ENCODE assay signal across 12 cellular contexts in the genomic region with DNA sequence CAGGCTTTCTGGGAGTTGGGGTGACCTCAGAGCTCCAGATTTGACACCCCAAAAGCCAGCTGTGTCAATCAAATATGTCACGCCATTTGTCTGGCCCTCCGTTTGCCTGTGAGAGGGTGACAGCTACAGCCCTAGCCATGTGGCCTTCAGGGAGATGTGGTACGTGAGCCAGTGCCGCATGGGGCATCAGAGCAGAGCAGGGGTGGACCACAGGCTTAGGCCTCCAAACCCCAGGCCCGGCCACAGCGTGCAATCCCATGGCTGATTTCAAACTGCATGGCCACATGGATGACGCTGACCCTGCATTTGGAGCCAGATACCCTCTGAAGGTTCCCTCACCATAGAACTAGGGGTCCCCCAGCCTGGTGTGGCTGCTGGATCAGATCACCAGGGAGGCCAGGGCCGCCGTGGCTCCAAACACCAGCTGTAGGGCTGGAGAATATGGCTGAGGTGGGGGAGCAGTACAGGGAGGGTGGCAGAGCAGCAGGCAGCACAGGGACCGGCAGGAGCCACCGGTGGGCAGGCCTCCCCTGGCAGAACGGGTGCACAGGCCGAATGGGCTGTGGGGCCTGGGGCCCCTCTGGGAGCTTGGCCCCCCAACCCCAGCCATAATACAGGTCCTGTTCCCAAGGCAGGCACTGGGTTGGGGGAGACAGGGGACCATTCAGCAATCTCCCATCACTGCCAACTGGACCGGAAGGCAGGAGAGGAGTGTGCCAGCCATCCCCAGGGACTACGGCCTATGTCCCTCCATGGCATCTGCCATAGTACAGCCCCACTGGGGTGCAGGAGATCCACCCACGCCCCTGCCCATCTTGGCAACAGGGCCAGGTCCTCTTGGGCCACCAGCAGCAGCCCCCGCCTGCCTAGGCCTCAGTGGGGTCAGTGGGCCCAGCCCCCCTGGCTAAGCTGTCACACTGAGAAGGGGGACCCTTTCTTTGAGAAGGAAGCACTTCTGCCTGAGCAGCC. TPM values are rescaled to one million over a fixed set of nuclear protein-coding genes. Genes with fewer than 3 reads are reported as not detected.
A peak's percentile ranks its signal among the peaks of the same experiment; 100 is the strongest.
DNase-seq lines count a peak whose midpoint lies in the region; ATAC-seq and TF ChIP-seq lines count a peak whose summit lies in the region.
"Had no signal": no experiment of that assay in that cellular context is flagged by ENCODE, and none has a peak within 500 bp of the region (broad histone marks: within the 10 kb centered on the region; RNA-seq: fewer than 3 reads in every experiment).

No MANE protein-coding gene starts in this region.

- H3K27me3 ChIP-seq in AG04450 (ENCODE audit: control insufficient read depth, insufficient read depth, low read length), result no peaks in the 10 kb centered on the region
- 0 out of 2 replicates have a peak, but pooled peaks cover 8% of the 10 kb centered on the region for H3K27me3 ChIP-seq in GM23338 (ENCODE audit: insufficient read depth)
- peaks cover 14% of the 10 kb centered on the region for H3K27me3 ChIP-seq in lower lobe of right lung (ENCODE audit: low read depth)

- H3K9me2 ChIP-seq in GM23338 (ENCODE audit: insufficient read depth), result no peaks in the 10 kb centered on the region

- CTCF ChIA-PET in AG04450 (lab: Charles Lee), result interaction anchor here (0.7 to 8.4 kb wide), 12 partner anchors 8 to 280 kb away, joined by 3 to 104 read pairs (median 5); partner anchors contain the start of genes ENTPD2, MAN1B1 and NPDC1
- CTCF ChIA-PET in activated CD8-positive, alpha-beta T cell treated with anti-CD3 and anti-CD28 coated beads for 36 hours (lab: Charles Lee), result interaction anchor here (0.7 to 11.3 kb wide), 33 partner anchors 8 to 309 kb away, joined by 3 to 164 read pairs (median 5); partner anchors contain the start of genes ABCA2, ENTPD2, FUT7 and MAN1B1

- TF ChIP-seq CTCF in AG04450 (IDR thresholded peaks at IDR 0.05; ENCODE audit: low read depth, low read length) (no peak), GM23338 (conservative IDR thresholded peaks at IDR 0.05; ENCODE audit: low read depth in 2 of 2) (no peak), lower lobe of right lung (IDR thresholded peaks at IDR 0.05) (no peak)
- TF ChIP-seq CTCF in activated CD8-positive, alpha-beta T cell treated with anti-CD3 and anti-CD28 coated beads for 36 hours (IDR thresholded peaks at IDR 0.05), result no peak

- intact Hi-C loops in activated CD8-positive, alpha-beta T cell treated with anti-CD3 and anti-CD28 coated beads for 36 hours (cut with micrococcal nuclease), result no loop called here
- intact Hi-C loops in lower lobe of right lung (cut with DNase I), result no loop called here

- H2AFZ ChIP-seq in GM23338, result no peak overlapping the region

- H3K4me1 Mint-ChIP-seq in GM23338, result peaks cover 19% of the 10 kb centered on the region
- H3K4me1 Mint-ChIP-seq in activated CD8-positive, alpha-beta T cell treated with anti-CD3 and anti-CD28 coated beads for 36 hours (ENCODE audit: low read depth), result peaks cover 7% of the 10 kb centered on the region

- H3K36me3 ChIP-seq in GM23338 (ENCODE audit: insufficient read depth) (no peaks in the 10 kb centered on the region; the same call in 1 of the 2 replicates), lower lobe of right lung (no peaks in the 10 kb centered on the region)

- H3K4me1 ChIP-seq in GM23338 (ENCODE audit: insufficient read depth) (peaks cover 18% of the 10 kb centered on the region; the same call in 1 of the 2 replicates), lower lobe of right lung (peaks cover 17% of the 10 kb centered on the region)

- no peaks in the 10 kb centered on the region; the same call in 2 of the 3 replicates for H3K9me3 Mint-ChIP-seq in GM23338
- H3K9me3 Mint-ChIP-seq in activated CD8-positive, alpha-beta T cell treated with anti-CD3 and anti-CD28 coated beads for 36 hours, result no peaks in the 10 kb centered on the region

- ATAC-seq in GM23338 (no peak), lower lobe of right lung (no peak)
- ATAC-seq in activated CD8-positive, alpha-beta T cell treated with anti-CD3 and anti-CD28 coated beads for 36 hours, result no peak

- peak overlapping the region; percentile 85 for H3K4me2 ChIP-seq in GM23338

- H3K27me3 Mint-ChIP-seq in GM23338 (ENCODE audit: insufficient read depth, low read depth, poor library complexity), result peaks cover 10% of the 10 kb centered on the region
- peaks cover 1% of the 10 kb centered on the region for H3K27me3 Mint-ChIP-seq in activated CD8-positive, alpha-beta T cell treated with anti-CD3 and anti-CD28 coated beads for 36 hours

- H3K79me2 ChIP-seq in GM23338 (replicated peaks; ENCODE audit: insufficient read depth), result peaks cover 10% of the 10 kb centered on the region; the same call in 1 of the 2 replicates

- peak overlapping the region; percentile 66 for H3K4me3 Mint-ChIP-seq in GM23338
- H3K4me3 Mint-ChIP-seq in activated CD8-positive, alpha-beta T cell treated with anti-CD3 and anti-CD28 coated beads for 36 hours, result peak overlapping the region; percentile 59

- H3F3A ChIP-seq in GM23338 (replicated peaks; ENCODE audit: low read depth), result peaks cover 15% of the 10 kb centered on the region; the same call in 1 of the 2 replicates

- peaks cover 11% of the 10 kb centered on the region; the same call in 1 of the 2 replicates for H4K20me1 ChIP-seq in GM23338 (replicated peaks; ENCODE audit: insufficient read depth)

- POLR2A ChIA-PET in AG04450 (lab: Yijun Ruan, JAX), result interaction anchor here (1.2 kb wide), 1 partner anchor 13 kb away, joined by 3 read pairs; no protein-coding TSS in a partner anchor
- POLR2A ChIA-PET in activated CD8-positive, alpha-beta T cell treated with anti-CD3 and anti-CD28 coated beads for 36 hours (lab: Charles Lee), result interaction anchor here (0.6 to 1.7 kb wide), 10 partner anchors 8 to 227 kb away, joined by 3 to 11 read pairs (median 3); partner anchors contain the start of genes AJM1 and MAN1B1

- H3K27ac ChIP-seq in AG04450 (ENCODE audit: low read depth, low read length) (no peak overlapping the region), GM23338 (ENCODE audit: low read depth) (no peak overlapping the region), lower lobe of right lung (no peak overlapping the region), substantia nigra (ENCODE audit: low read depth, low read length, poor library complexity, severe bottlenecking) (no peak overlapping the region)

- H3K27ac Mint-ChIP-seq in GM23338, result no peak overlapping the region
- no peak overlapping the region for H3K27ac Mint-ChIP-seq in activated CD8-positive, alpha-beta T cell treated with anti-CD3 and anti-CD28 coated beads for 36 hours

- no peak for DNase-seq in AG04450 (ENCODE audit: low read depth, low spot score)
- no peak for DNase-seq in GM23338 (ENCODE audit: low spot score)
- DNase-seq in activated CD8-positive, alpha-beta T cell treated with anti-CD3 and anti-CD28 coated beads for 36 hours, result no peak
- DNase-seq in lower lobe of right lung, result no peak
- no peak for DNase-seq in NCI-H1436 treated with DMSO at 0.1 percent for 48 hours (lab: John Stamatoyannopoulos, UW)
- DNase-seq in NK-92 (lab: John Stamatoyannopoulos, UW; ENCODE audit: unreplicated experiment), result no peak
- DNase-seq in substantia nigra (lab: John Stamatoyannopoulos, UW), result no peak
- DNase-seq: central memory CD4-positive, alpha-beta T cell; kidney glomerular epithelial cell had no signal

- no peaks in the 10 kb centered on the region; the same call in 1 of the 3 replicates for H3K36me3 Mint-ChIP-seq in GM23338 (ENCODE audit: low read depth)
- H3K36me3 Mint-ChIP-seq in activated CD8-positive, alpha-beta T cell treated with anti-CD3 and anti-CD28 coated beads for 36 hours (ENCODE audit: low read depth), result peaks cover 3% of the 10 kb centered on the region

- no peaks in the 10 kb centered on the region; the same call in 1 of the 2 replicates for H3K9me3 ChIP-seq in AG04450 (ENCODE audit: control insufficient read depth, insufficient read depth, low read length)
- no peaks in the 10 kb centered on the region for H3K9me3 ChIP-seq in iPS-18c (ENCODE audit: control insufficient read depth, insufficient read depth, low read length)
- H3K9me3 ChIP-seq in lower lobe of right lung, result no peaks in the 10 kb centered on the region

- H3K4me3 ChIP-seq in AG04450 (ENCODE audit: low read depth, low read length), result peak overlapping the region; percentile 27
- H3K4me3 ChIP-seq in GM23338, result peak overlapping the region; percentile 71
- peak overlapping the region; percentile 63 for H3K4me3 ChIP-seq in iPS-18c (ENCODE audit: insufficient read depth, low read depth, low read length)
- no peak overlapping the region for H3K4me3 ChIP-seq in lower lobe of right lung

RNA-seq across cellular contexts. Expression of gene SAPCD2, which starts 1.5 kb away (rescaled TPM):
- polyA plus RNA-seq in AG04450 (2011; rRNA removed), result 1.5 and 1.8 TPM in 2 replicates
- polyA minus RNA-seq in AG04450 (2011; rRNA and poly(A)+ RNA removed), result 0.91 and 1.1 TPM in 2 replicates
- total RNA-seq in GM23338 (2014; rRNA removed; shearing (Covaris generic)), result 55.1 and 60.3 TPM in 2 replicates
- 13.4 and 14.5 TPM in 2 replicates for polyA plus RNA-seq in GM23338 (2016; fragmentation: Nextera tagmentation; extraction: Ambion mirVana)
- total RNA-seq in activated CD8-positive, alpha-beta T cell treated with anti-CD3 and anti-CD28 coated beads for 36 hours, result 10 to 100 TPM; 13.5 to 13.7 TPM
- 0.86 TPM for total RNA-seq in lower lobe of right lung

RNA-seq across cellular contexts. Expression of gene UAP1L1, which starts 8.5 kb away (rescaled TPM):
- polyA plus RNA-seq in AG04450 (2011; rRNA removed), result 5.1 and 6.3 TPM in 2 replicates
- 4.1 and 4.2 TPM in 2 replicates for polyA minus RNA-seq in AG04450 (2011; rRNA and poly(A)+ RNA removed)
- total RNA-seq in GM23338 (2014; rRNA removed; shearing (Covaris generic)), result 5.5 and 8.1 TPM in 2 replicates
- 2.5 and 3.4 TPM in 2 replicates for polyA plus RNA-seq in GM23338 (2016; fragmentation: Nextera tagmentation; extraction: Ambion mirVana)
- 10 to 100 TPM; 49.8 to 50.1 TPM for total RNA-seq in activated CD8-positive, alpha-beta T cell treated with anti-CD3 and anti-CD28 coated beads for 36 hours
- total RNA-seq in lower lobe of right lung, result 29.7 TPM

RNA-seq across cellular contexts. Expression of gene ENTPD2, which starts 15.0 kb away (rescaled TPM):
- not detected in 2 replicates for polyA plus RNA-seq in AG04450 (2011; rRNA removed)
- polyA minus RNA-seq in AG04450 (2011; rRNA and poly(A)+ RNA removed), result not detected in 2 replicates
- 1.1 and 1.9 TPM in 2 replicates for total RNA-seq in GM23338 (2014; rRNA removed; shearing (Covaris generic))
- 1.8 and 2.9 TPM in 2 replicates for polyA plus RNA-seq in GM23338 (2016; fragmentation: Nextera tagmentation; extraction: Ambion mirVana)
- not detected for total RNA-seq in activated CD8-positive, alpha-beta T cell treated with anti-CD3 and anti-CD28 coated beads for 36 hours
- total RNA-seq in lower lobe of right lung, result 0.62 TPM
- total RNA-seq: HT1080; T-helper 1 cell treated with Interleukin-12 subunit alpha and Interleukin-12 subunit beta and Interleukin-4 antibody, amounts not matched to agents 30 ng/mL and 1 ng/mL, for 36 hours had no signal

RNA-seq across cellular contexts. Expression of gene MAN1B1, which starts 18.0 kb away (rescaled TPM):
- polyA plus RNA-seq in AG04450 (2011; rRNA removed), result 40.8 and 50.2 TPM in 2 replicates
- polyA minus RNA-seq in AG04450 (2011; rRNA and poly(A)+ RNA removed), result 34.0 and 46.6 TPM in 2 replicates
- 35.7 and 39.9 TPM in 2 replicates for total RNA-seq in GM23338 (2014; rRNA removed; shearing (Covaris generic))
- polyA plus RNA-seq in GM23338 (2016; fragmentation: Nextera tagmentation; extraction: Ambion mirVana), result 15.7 and 18.2 TPM in 2 replicates
- total RNA-seq in activated CD8-positive, alpha-beta T cell treated with anti-CD3 and anti-CD28 coated beads for 36 hours, result 10 to 100 TPM; 31.1 to 33.2 TPM
- 41.9 TPM for total RNA-seq in lower lobe of right lung

RNA-seq across cellular contexts. Expression of gene NPDC1, which starts 22.8 kb away (rescaled TPM):
- polyA plus RNA-seq in AG04450 (2011; rRNA removed), result 8.9 and 16.5 TPM in 2 replicates
- polyA minus RNA-seq in AG04450 (2011; rRNA and poly(A)+ RNA removed), result 4.8 TPM in 2 replicates
- total RNA-seq in GM23338 (2014; rRNA removed; shearing (Covaris generic)), result 26.2 and 34.3 TPM in 2 replicates
- 35.5 and 36.7 TPM in 2 replicates for polyA plus RNA-seq in GM23338 (2016; fragmentation: Nextera tagmentation; extraction: Ambion mirVana)
- total RNA-seq in activated CD8-positive, alpha-beta T cell treated with anti-CD3 and anti-CD28 coated beads for 36 hours, result 10 to 100 TPM; 18.2 to 21.2 TPM
- total RNA-seq in lower lobe of right lung, result 124 TPM
